ENCODE assay signal across 8 cellular contexts in genomic region chr15:41417418-41417811, GRCh38. TPM values are rescaled to one million over a fixed set of nuclear protein-coding genes. Genes with fewer than 3 reads are reported as not detected.
A peak's percentile ranks its signal among the peaks of the same experiment; 100 is the strongest.
DNase-seq lines count a peak whose midpoint lies in the region; ATAC-seq and TF ChIP-seq lines count a peak whose summit lies in the region.

No MANE protein-coding gene starts in this region.

- peaks cover 20% of the 10 kb centered on the region for H3K36me3 Mint-ChIP-seq in Calu3 (ENCODE audit: insufficient read depth, unreplicated experiment)
- peaks cover 14% of the 10 kb centered on the region for H3K36me3 Mint-ChIP-seq in activated CD8-positive, alpha-beta T cell treated with anti-CD3 and anti-CD28 coated beads, Interleukin-2, amount 10 ng/mL, durations not matched to agents 7 days and 5 days (ENCODE audit: low read depth)
- no peaks in the 10 kb centered on the region for H3K36me3 Mint-ChIP-seq in glutamatergic neuron (ENCODE audit: unreplicated experiment)
- H3K36me3 Mint-ChIP-seq in progenitor cell of endocrine pancreas (ENCODE audit: insufficient read depth): peaks cover 1% of the 10 kb centered on the region

- BruUV-seq in Calu3 (replicated peaks; lab: Mats Ljungman, UMichigan): no TSS peak

- POLR2A ChIA-PET in activated CD8-positive, alpha-beta T cell treated with anti-CD3 and anti-CD28 coated beads, Interleukin-2, amount 10 ng/mL, durations not matched to agents 7 days and 5 days (lab: Charles Lee): interaction anchor here (1.5 kb wide), 1 partner anchor 84 kb away, joined by 3 read pairs; the partner anchor contains the start of gene NUSAP1

- H3K4me1 Mint-ChIP-seq in Calu3 (ENCODE audit: low read depth, unreplicated experiment) (no peaks in the 10 kb centered on the region), glutamatergic neuron (ENCODE audit: low read depth, unreplicated experiment) (peaks cover 17% of the 10 kb centered on the region), progenitor cell of endocrine pancreas (ENCODE audit: low read depth) (peaks cover 20% of the 10 kb centered on the region)
- H3K4me1 Mint-ChIP-seq in activated CD8-positive, alpha-beta T cell treated with anti-CD3 and anti-CD28 coated beads, Interleukin-2, amount 10 ng/mL, durations not matched to agents 7 days and 5 days (ENCODE audit: low read depth): peaks cover 36% of the 10 kb centered on the region

- H3K9me3 Mint-ChIP-seq in Calu3 (ENCODE audit: low read depth, unreplicated experiment) (no peaks in the 10 kb centered on the region), glutamatergic neuron (ENCODE audit: unreplicated experiment) (peaks cover 7% of the 10 kb centered on the region), progenitor cell of endocrine pancreas (ENCODE audit: low read depth) (no peaks in the 10 kb centered on the region)
- H3K9me3 Mint-ChIP-seq in activated CD8-positive, alpha-beta T cell treated with anti-CD3 and anti-CD28 coated beads, Interleukin-2, amount 10 ng/mL, durations not matched to agents 7 days and 5 days (ENCODE audit: insufficient read depth): no peaks in the 10 kb centered on the region

- DNase-seq in Calu3 (no peak), glutamatergic neuron (peak; percentile 55), progenitor cell of endocrine pancreas (ENCODE audit: low spot score, unreplicated experiment) (peak; percentile 30), NAMALWA (ENCODE audit: low spot score) (no peak), NCI-H1930 (lab: John Stamatoyannopoulos, UW) (no peak)
- DNase-seq in activated CD8-positive, alpha-beta T cell treated with anti-CD3 and anti-CD28 coated beads, Interleukin-2, amount 10 ng/mL, durations not matched to agents 7 days and 5 days: peak; percentile 39

- CTCF ChIA-PET in Calu3 (lab: Charles Lee): no interaction called here
- CTCF ChIA-PET in activated CD8-positive, alpha-beta T cell treated with anti-CD3 and anti-CD28 coated beads, Interleukin-2, amount 10 ng/mL, durations not matched to agents 7 days and 5 days (lab: Charles Lee): interaction anchor here (1.2 kb wide), 1 partner anchor 61 kb away, joined by 3 read pairs; no protein-coding TSS in a partner anchor

- TF ChIP-seq CTCF in Calu3 (IDR thresholded peaks at IDR 0.05; ENCODE audit: unreplicated experiment): no peak
- no peak for TF ChIP-seq CTCF in glutamatergic neuron (IDR thresholded peaks at IDR 0.05; ENCODE audit: partially characterized antibody, unreplicated experiment)
- TF ChIP-seq CTCF in progenitor cell of endocrine pancreas (IDR thresholded peaks at IDR 0.05; ENCODE audit: unreplicated experiment): no peak

- H3K27ac Mint-ChIP-seq in Calu3 (ENCODE audit: unreplicated experiment) (peak overlapping the region; percentile 22), glutamatergic neuron (ENCODE audit: unreplicated experiment) (peak overlapping the region; percentile 93), progenitor cell of endocrine pancreas (peak overlapping the region; percentile 96)
- H3K27ac Mint-ChIP-seq in activated CD8-positive, alpha-beta T cell treated with anti-CD3 and anti-CD28 coated beads, Interleukin-2, amount 10 ng/mL, durations not matched to agents 7 days and 5 days: peak overlapping the region; percentile 93

- intact Hi-C loops in Calu3 (cut with micrococcal nuclease; ENCODE audit: unreplicated experiment): no loop called here

- H3K27me3 Mint-ChIP-seq in Calu3 (ENCODE audit: unreplicated experiment) (no peaks in the 10 kb centered on the region), glutamatergic neuron (ENCODE audit: unreplicated experiment) (peaks cover 12% of the 10 kb centered on the region), progenitor cell of endocrine pancreas (no peaks in the 10 kb centered on the region)
- no peaks in the 10 kb centered on the region for H3K27me3 Mint-ChIP-seq in activated CD8-positive, alpha-beta T cell treated with anti-CD3 and anti-CD28 coated beads, Interleukin-2, amount 10 ng/mL, durations not matched to agents 7 days and 5 days (ENCODE audit: low read depth)

- H3K4me3 Mint-ChIP-seq in Calu3 (ENCODE audit: low read depth, unreplicated experiment): peak overlapping the region; percentile 84
- peak overlapping the region; percentile 94 for H3K4me3 Mint-ChIP-seq in activated CD8-positive, alpha-beta T cell treated with anti-CD3 and anti-CD28 coated beads, Interleukin-2, amount 10 ng/mL, durations not matched to agents 7 days and 5 days
- peak overlapping the region; percentile 100 for H3K4me3 Mint-ChIP-seq in glutamatergic neuron (ENCODE audit: unreplicated experiment)
- H3K4me3 Mint-ChIP-seq in progenitor cell of endocrine pancreas (ENCODE audit: low read depth): peak overlapping the region; percentile 97

- ATAC-seq in GM21360 (IDR thresholded peaks at IDR 0.05; ENCODE audit: unreplicated experiment) (peak; percentile 42), HG03521 (IDR thresholded peaks at IDR 0.05; ENCODE audit: unreplicated experiment) (peak; percentile 32)
- peak; percentile 63 for ATAC-seq in activated CD8-positive, alpha-beta T cell treated with anti-CD3 and anti-CD28 coated beads, Interleukin-2, amount 10 ng/mL, durations not matched to agents 7 days and 5 days

RNA-seq across cellular contexts. Expression of gene RTF1, which starts 0.5 kb away (rescaled TPM):
- total RNA-seq in Calu3 (2022): 18.8 and 25.0 TPM in 2 replicates
- 10 to 100 TPM; 31.0 to 40.7 TPM for total RNA-seq in activated CD8-positive, alpha-beta T cell treated with anti-CD3 and anti-CD28 coated beads, Interleukin-2, amount 10 ng/mL, durations not matched to agents 7 days and 5 days
- total RNA-seq in glutamatergic neuron (ENCODE audit: unreplicated experiment): 66.4 TPM
- 58.7 and 59.1 TPM in 2 replicates for total RNA-seq in progenitor cell of endocrine pancreas

RNA-seq across cellular contexts. Expression of gene NDUFAF1, which starts 15.1 kb away (rescaled TPM):
- 8.8 and 9.8 TPM in 2 replicates for total RNA-seq in Calu3 (2022)
- 10 to 100 TPM; 11.4 to 13.6 TPM for total RNA-seq in activated CD8-positive, alpha-beta T cell treated with anti-CD3 and anti-CD28 coated beads, Interleukin-2, amount 10 ng/mL, durations not matched to agents 7 days and 5 days
- 20.7 TPM for total RNA-seq in glutamatergic neuron (ENCODE audit: unreplicated experiment)
- 13.0 and 13.2 TPM in 2 replicates for total RNA-seq in progenitor cell of endocrine pancreas

Comparison
In these comparisons a context has a peak if more than half of its experiments do, and no peak if none do; other contexts are left out.
1. DNase-seq: peak in activated CD8-positive, alpha-beta T cell treated with anti-CD3 and anti-CD28 coated beads, Interleukin-2, amount 10 ng/mL, durations not matched to agents 7 days and 5 days (single experiment), glutamatergic neuron (single experiment) and progenitor cell of endocrine pancreas (single experiment); none in Calu3 (single experiment), NAMALWA (single experiment) and NCI-H1930 (0 of 2).
2. H3K27ac Mint-ChIP-seq: peak in every context shown above with its lines; median percentile 96 in progenitor cell of endocrine pancreas; 93 in activated CD8-positive, alpha-beta T cell treated with anti-CD3 and anti-CD28 coated beads, Interleukin-2, amount 10 ng/mL, durations not matched to agents 7 days and 5 days; 93 in glutamatergic neuron; 22 in Calu3.
3. Peak in every context shown above with its lines, with median percentiles within 50 percentile points of each other: H3K4me3 Mint-ChIP-seq and ATAC-seq.